ENCODE assay signal across 2 cellular contexts in the genomic region with DNA sequence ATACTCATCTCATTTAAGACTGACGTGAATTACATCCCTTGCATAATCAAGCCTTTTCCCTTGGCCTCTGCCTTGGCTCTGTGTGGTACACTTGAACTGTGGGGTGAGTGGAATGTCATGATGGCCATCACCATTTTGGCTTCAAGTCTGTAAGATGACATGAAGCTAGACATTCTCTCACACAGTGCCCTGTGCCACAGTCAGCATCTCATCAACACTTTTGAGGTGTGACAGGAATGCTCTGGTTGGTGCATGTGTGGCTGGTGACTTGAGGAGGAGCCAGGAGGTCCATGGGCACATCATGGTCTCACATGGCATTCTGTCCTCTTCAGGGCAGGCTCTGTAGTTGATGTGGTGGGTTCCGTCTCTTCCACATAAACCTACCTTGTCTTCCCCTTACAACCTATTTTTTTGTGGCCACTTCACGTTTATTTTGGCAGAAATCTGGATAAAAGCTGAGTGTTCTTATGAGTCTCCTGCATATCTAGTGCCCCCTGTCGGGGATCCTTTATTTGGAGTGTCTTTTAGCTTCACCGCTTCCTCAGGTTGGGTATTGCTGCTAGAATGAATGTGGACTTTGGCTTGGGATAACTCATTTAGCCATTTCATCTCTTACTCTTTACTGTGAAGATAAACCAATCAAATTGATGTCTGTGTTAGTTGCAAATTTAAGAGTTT.
TF ChIP-seq lines count a peak whose summit lies in the region.

No MANE protein-coding gene starts in this region.

TF ChIP-seq in IMR-90, 13 proteins besides CTCF, POLR2A, EP300 and RAD21:
- TF ChIP-seq, protein P1, sequence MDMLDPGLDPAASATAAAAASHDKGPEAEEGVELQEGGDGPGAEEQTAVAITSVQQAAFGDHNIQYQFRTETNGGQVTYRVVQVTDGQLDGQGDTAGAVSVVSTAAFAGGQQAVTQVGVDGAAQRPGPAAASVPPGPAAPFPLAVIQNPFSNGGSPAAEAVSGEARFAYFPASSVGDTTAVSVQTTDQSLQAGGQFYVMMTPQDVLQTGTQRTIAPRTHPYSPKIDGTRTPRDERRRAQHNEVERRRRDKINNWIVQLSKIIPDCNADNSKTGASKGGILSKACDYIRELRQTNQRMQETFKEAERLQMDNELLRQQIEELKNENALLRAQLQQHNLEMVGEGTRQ (IDR thresholded peaks at IDR 0.05; ENCODE audit: low read depth, low read length) = no peak
- TF ChIP-seq BHLHE40 (IDR thresholded peaks at IDR 0.05; ENCODE audit: low read depth, low read length) (no peak), ELK1 (IDR thresholded peaks at IDR 0.05; ENCODE audit: borderline replicate concordance, low read depth, low read length) (no peak), MAZ (IDR thresholded peaks at IDR 0.05; ENCODE audit: borderline replicate concordance, low read depth, low read length) (no peak), SMC3 (IDR thresholded peaks at IDR 0.05; ENCODE audit: low read depth, low read length) (no peak), CHD1 (IDR thresholded peaks at IDR 0.05; ENCODE audit: low read depth, low read length) (no peak), MXI1 (IDR thresholded peaks at IDR 0.05; ENCODE audit: borderline replicate concordance, low read depth, low read length) (no peak), FOS (IDR thresholded peaks at IDR 0.05; ENCODE audit: low read depth, low read length) (no peak), NFE2L2 (IDR thresholded peaks at IDR 0.05; ENCODE audit: low read depth, low read length) (no peak), MAFK (IDR thresholded peaks at IDR 0.05; ENCODE audit: low read depth, low read length) (no peak)

TF ChIP-seq in K562, 482 proteins besides CTCF, POLR2A, EP300 and RAD21:
- TF ChIP-seq, protein P2, sequence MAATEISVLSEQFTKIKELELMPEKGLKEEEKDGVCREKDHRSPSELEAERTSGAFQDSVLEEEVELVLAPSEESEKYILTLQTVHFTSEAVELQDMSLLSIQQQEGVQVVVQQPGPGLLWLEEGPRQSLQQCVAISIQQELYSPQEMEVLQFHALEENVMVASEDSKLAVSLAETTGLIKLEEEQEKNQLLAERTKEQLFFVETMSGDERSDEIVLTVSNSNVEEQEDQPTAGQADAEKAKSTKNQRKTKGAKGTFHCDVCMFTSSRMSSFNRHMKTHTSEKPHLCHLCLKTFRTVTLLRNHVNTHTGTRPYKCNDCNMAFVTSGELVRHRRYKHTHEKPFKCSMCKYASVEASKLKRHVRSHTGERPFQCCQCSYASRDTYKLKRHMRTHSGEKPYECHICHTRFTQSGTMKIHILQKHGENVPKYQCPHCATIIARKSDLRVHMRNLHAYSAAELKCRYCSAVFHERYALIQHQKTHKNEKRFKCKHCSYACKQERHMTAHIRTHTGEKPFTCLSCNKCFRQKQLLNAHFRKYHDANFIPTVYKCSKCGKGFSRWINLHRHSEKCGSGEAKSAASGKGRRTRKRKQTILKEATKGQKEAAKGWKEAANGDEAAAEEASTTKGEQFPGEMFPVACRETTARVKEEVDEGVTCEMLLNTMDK (IDR thresholded peaks at IDR 0.05; ENCODE audit: borderline replicate concordance, insufficient read depth, low read depth, low read length, poor library complexity, severe bottlenecking) = peak; percentile 25
- no peak for TF ChIP-seq DPF2 (IDR thresholded peaks at IDR 0.05)
